In genomic region chr1:179178135-179178630, GRCh38 we compare ENCODE assay signal across 16 cellular contexts. TPM values are rescaled to one million over a fixed set of nuclear protein-coding genes. Genes with fewer than 3 reads are reported as not detected.
A peak's percentile ranks its signal among the peaks of the same experiment; 100 is the strongest.
DNase-seq lines count a peak whose midpoint lies in the region; ATAC-seq and TF ChIP-seq lines count a peak whose summit lies in the region.
"Had no signal": no experiment of that assay in that cellular context is flagged by ENCODE, and none has a peak within 500 bp of the region (broad histone marks: within the 10 kb centered on the region; RNA-seq: fewer than 3 reads in every experiment).

No MANE protein-coding gene starts in this region.

- H3K9me3 ChIP-seq in SK-N-SH: no peaks in the 10 kb centered on the region
- H3K9me3 ChIP-seq in smooth muscle cell (replicated peaks; ENCODE audit: low read depth): no peaks in the 10 kb centered on the region
- no peaks in the 10 kb centered on the region for H3K9me3 ChIP-seq in hepatocyte (ENCODE audit: low read depth)

- peaks cover 74% of the 10 kb centered on the region for H3K79me2 ChIP-seq in SK-N-SH (ENCODE audit: insufficient read depth)
- peaks cover 57% of the 10 kb centered on the region for H3K79me2 ChIP-seq in smooth muscle cell (ENCODE audit: low read depth)
- peaks cover 62% of the 10 kb centered on the region for H3K79me2 ChIP-seq in hepatocyte

- H3K4me3 ChIP-seq in SK-N-SH (ENCODE audit: low read depth in 2 of 2, low read length in 1 of 2): no peak overlapping the region
- H3K4me3 ChIP-seq in choroid plexus epithelial cell (ENCODE audit: low read depth, low read length): no peak overlapping the region
- H3K4me3 ChIP-seq in smooth muscle cell: no peak overlapping the region
- H3K4me3 ChIP-seq in hepatocyte: no peak overlapping the region
- H3K4me3 ChIP-seq: GM23338, K562, SK-N-MC had no signal

- WGBS in SK-N-SH (ENCODE audit: low lambda C conversion rate): 89% methylated on average over 7 of the region's 7 CpGs
- 83% methylated on average over 7 of the region's 7 CpGs for WGBS in smooth muscle cell (ENCODE audit: low lambda C conversion rate)
- WGBS in hepatocyte (ENCODE audit: low lambda C conversion rate, missing lambda C conversion rate): 93% methylated on average over 7 of the region's 7 CpGs

- TF ChIP-seq RAD21 in SK-N-SH (IDR thresholded peaks at IDR 0.05; ENCODE audit: low read length): no peak

- POLR2A ChIA-PET in SK-N-SH (lab: Yijun Ruan, JAX): no interaction called here

- ATAC-seq in GM18861 (IDR thresholded peaks at IDR 0.05; ENCODE audit: unreplicated experiment): no peak
- ATAC-seq: GM23338, K562, Right ventricle myocardium inferior had no signal

- H3F3A ChIP-seq in SK-N-SH (replicated peaks; ENCODE audit: insufficient read depth): peaks cover 19% of the 10 kb centered on the region
- H3F3A ChIP-seq in smooth muscle cell (ENCODE audit: low read depth): peaks cover 13% of the 10 kb centered on the region

- H3K36me3 ChIP-seq in SK-N-SH (replicated peaks in 1 of 2; ENCODE audit: control insufficient read depth in 1 of 2, insufficient read depth in 2 of 2, low read length in 1 of 2) (no peaks in the 10 kb centered on the region), smooth muscle cell (ENCODE audit: low read depth) (no peaks in the 10 kb centered on the region), hepatocyte (replicated peaks; ENCODE audit: insufficient read depth, low read depth) (no peaks in the 10 kb centered on the region)

- H2AFZ ChIP-seq in SK-N-SH (ENCODE audit: low read depth) (no peak overlapping the region), smooth muscle cell (ENCODE audit: low read depth) (no peak overlapping the region), hepatocyte (no peak overlapping the region)
- H2AFZ ChIP-seq: GM23338 had no signal

- CTCF ChIA-PET in SK-N-SH (lab: Yijun Ruan, JAX): no interaction called here

- H3K27me3 ChIP-seq in SK-N-SH (ENCODE audit: insufficient read depth) (no peaks in the 10 kb centered on the region), smooth muscle cell (ENCODE audit: low read depth) (no peaks in the 10 kb centered on the region), hepatocyte (no peaks in the 10 kb centered on the region)

- H3K27ac ChIP-seq in SK-N-SH (ENCODE audit: low read depth in 2 of 2, low read length in 1 of 2) (peak overlapping the region in 1 of 2 experiments; percentile 64; a peak in 2 of 4 replicates), smooth muscle cell (ENCODE audit: low read depth) (peak overlapping the region; percentile 3), hepatocyte (no peak overlapping the region)
- H3K27ac ChIP-seq: SK-N-MC had no signal

- DNase-seq in HCEC 1CT (peak; percentile 34), SK-N-SH (no peak), choroid plexus epithelial cell (ENCODE audit: low read depth) (peak; percentile 12), smooth muscle cell (lab: John Stamatoyannopoulos, UW; ENCODE audit: unreplicated experiment) (no peak), hepatocyte (ENCODE audit: low spot score) (no peak)
- DNase-seq in activated CD4-positive, CD25-positive, alpha-beta regulatory T cell treated with anti-CD3 and anti-CD28 coated beads, Interleukin-2, amount 50 U/mL, for 72 hours: no peak
- DNase-seq: CD4-positive, alpha-beta T cell; NCI-H1436; NCI-H2029 treated with DMSO at 0.1 percent for 48 hours; NCI-H2171 treated with DMSO at 0.1 percent for 48 hours; NCI-H510A had no signal

- no peak for TF ChIP-seq EP300 in SK-N-SH (IDR thresholded peaks at IDR 0.05; ENCODE audit: borderline replicate concordance in 1 of 2, low read depth in 1 of 2, low read length in 1 of 2)

- H4K20me1 ChIP-seq in SK-N-SH (ENCODE audit: insufficient read depth): no peaks in the 10 kb centered on the region
- no peaks in the 10 kb centered on the region for H4K20me1 ChIP-seq in smooth muscle cell (ENCODE audit: low read depth)
- H4K20me1 ChIP-seq in hepatocyte (ENCODE audit: insufficient read depth, poor library complexity, severe bottlenecking): no peaks in the 10 kb centered on the region

- H3K9ac ChIP-seq in SK-N-SH (no peak overlapping the region; the same call in 1 of the 2 replicates), smooth muscle cell (ENCODE audit: low read depth) (no peak overlapping the region)

- no peaks in the 10 kb centered on the region for H3K9me2 ChIP-seq in SK-N-SH
- no peaks in the 10 kb centered on the region for H3K9me2 ChIP-seq in hepatocyte (replicated peaks; ENCODE audit: insufficient read depth)

- H3K4me2 ChIP-seq in SK-N-SH (peak overlapping the region; percentile 26), smooth muscle cell (no peak overlapping the region), hepatocyte (no peak overlapping the region)
- H3K4me2 ChIP-seq: GM23338 had no signal

- no peak for TF ChIP-seq CTCF in SK-N-SH (IDR thresholded peaks at IDR 0.05)
- no peak for TF ChIP-seq CTCF in choroid plexus epithelial cell (conservative IDR thresholded peaks at IDR 0.05; ENCODE audit: low read depth, low read length)
- no peak for TF ChIP-seq CTCF in smooth muscle cell (IDR thresholded peaks at IDR 0.05; ENCODE audit: borderline replicate concordance, insufficient read depth, poor library complexity, severe bottlenecking)
- TF ChIP-seq CTCF in hepatocyte (IDR thresholded peaks at IDR 0.05; ENCODE audit: poor library complexity): no peak

- H3K4me1 ChIP-seq in SK-N-SH (ENCODE audit: control insufficient read depth in 1 of 2, insufficient read depth in 2 of 2, low read depth in 1 of 2, low read length in 1 of 2) (peaks cover 2 to 17% of the 10 kb centered on the region in 2 experiments; a peak in 2 of 4 replicates), smooth muscle cell (ENCODE audit: low read depth) (peaks cover 19% of the 10 kb centered on the region), hepatocyte (ENCODE audit: insufficient read depth) (no peaks in the 10 kb centered on the region)

TF ChIP-seq in SK-N-SH, 30 proteins besides CTCF, POLR2A, EP300 and RAD21:
- no peak for TF ChIP-seq SMC3 (IDR thresholded peaks at IDR 0.05; ENCODE audit: low read depth, low read length)
- TF ChIP-seq RCOR1 (IDR thresholded peaks at IDR 0.05; ENCODE audit: low read length): no peak
- no peak for TF ChIP-seq RXRA (IDR thresholded peaks at IDR 0.05; ENCODE audit: borderline replicate concordance, low read depth)
- no peak for TF ChIP-seq NRF1 (IDR thresholded peaks at IDR 0.05; ENCODE audit: low read depth, low read length)
- TF ChIP-seq POLR2AphosphoS5 (IDR thresholded peaks at IDR 0.05; ENCODE audit: low read depth, low read length): no peak
- TF ChIP-seq REST (IDR thresholded peaks at IDR 0.05; ENCODE audit: low read depth, low read length): no peak
- no peak for TF ChIP-seq FOXJ3 (CRISPR knock-in tag; IDR thresholded peaks at IDR 0.05)
- no peak for TF ChIP-seq USF2 (IDR thresholded peaks at IDR 0.05; ENCODE audit: borderline replicate concordance, low read depth, low read length)
- no peak for TF ChIP-seq FOSL2 (IDR thresholded peaks at IDR 0.05; ENCODE audit: borderline replicate concordance, low read depth)
- TF ChIP-seq MAX (IDR thresholded peaks at IDR 0.05; ENCODE audit: low read depth): no peak
- TF ChIP-seq GABPA (IDR thresholded peaks at IDR 0.05; ENCODE audit: low read depth): no peak
- no peak for TF ChIP-seq GATA2 (CRISPR knock-in tag; IDR thresholded peaks at IDR 0.05)
- no peak for TF ChIP-seq RFX5 (IDR thresholded peaks at IDR 0.05; ENCODE audit: low read length)
- TF ChIP-seq TCF12 (IDR thresholded peaks at IDR 0.05): no peak

RNA-seq across cellular contexts. Expression of gene ABL2, which starts 51.3 kb away (rescaled TPM):
- polyA plus RNA-seq in SK-N-SH (2012; rRNA removed) (7.5 and 10.6 TPM in 2 replicates), smooth muscle cell (16.5 and 38.9 TPM in 2 replicates), hepatocyte (8.6 and 13.0 TPM in 2 replicates)
- 6.6 and 7.3 TPM in 2 replicates for polyA plus RNA-seq in SK-N-SH (2012; cell fraction: cytosol; rRNA removed)
- polyA plus RNA-seq in SK-N-SH (2012; cell fraction: nucleus; rRNA removed): 14.9 and 24.6 TPM in 2 replicates
- total RNA-seq in smooth muscle cell (55.0 and 56.5 TPM in 2 replicates), hepatocyte (11.3 and 11.6 TPM in 2 replicates)

Comparison
In these comparisons a context has a peak if more than half of its experiments do, and no peak if none do; other contexts are left out.
1. DNase-seq: peak in HCEC 1CT (single experiment) and choroid plexus epithelial cell (single experiment); none in SK-N-SH (single experiment), smooth muscle cell (single experiment), hepatocyte (single experiment) and activated CD4-positive, CD25-positive, alpha-beta regulatory T cell treated with anti-CD3 and anti-CD28 coated beads, Interleukin-2, amount 50 U/mL, for 72 hours (single experiment).